In the genomic region with DNA sequence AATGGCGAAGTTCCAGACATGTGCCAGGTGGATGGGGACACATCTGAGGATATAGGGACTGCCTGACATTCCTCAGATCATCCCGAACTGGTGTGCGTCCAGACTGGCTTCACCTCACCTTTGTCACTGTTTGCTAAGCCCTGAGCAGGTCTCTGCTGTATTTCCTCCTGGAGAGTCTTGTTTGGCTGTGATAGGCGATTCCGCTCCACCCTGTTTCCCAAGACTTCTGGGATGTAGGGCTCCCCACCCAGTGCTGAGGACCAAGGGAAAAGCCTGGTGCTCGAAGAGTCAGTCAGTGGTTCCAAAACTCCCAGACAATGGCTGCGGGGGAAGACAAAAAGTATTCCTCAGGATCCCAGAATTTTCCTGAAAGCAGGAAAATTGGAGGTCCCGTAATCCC, we compare ENCODE assay signal across 21 cellular contexts. TPM values are rescaled to one million over a fixed set of nuclear protein-coding genes. Genes with fewer than 3 reads are reported as not detected.
DNase-seq lines count a peak whose midpoint lies in the region; ATAC-seq, FAIRE-seq and TF ChIP-seq lines count a peak whose summit lies in the region.
"Had no signal": no experiment of that assay in that cellular context is flagged by ENCODE, and none has a peak within 500 bp of the region (broad histone marks: within the 10 kb centered on the region; RNA-seq: fewer than 3 reads in every experiment).

No MANE protein-coding gene starts in this region.

- CTCF ChIA-PET in CD4-positive, alpha-beta T cell (lab: Charles Lee), result no interaction called here
- CTCF ChIA-PET in activated CD8-positive, alpha-beta T cell treated with anti-CD3 and anti-CD28 coated beads for 36 hours (lab: Charles Lee), result interaction anchor here (2.9 kb wide), 1 partner anchor 29 kb away, joined by 15 read pairs; no protein-coding TSS in a partner anchor

- no peak for DNase-seq in T-helper 2 cell treated with Interferon-gamma antibody and Interleukin-4, amounts not matched to agents 5 μg/mL and 100 μg/mL, for 36 hours (ENCODE audit: low spot score)
- no peak for DNase-seq in T-helper 2 cell
- no peak for DNase-seq in CD4-positive, alpha-beta T cell
- no peak for DNase-seq in activated CD8-positive, alpha-beta T cell treated with anti-CD3 and anti-CD28 coated beads for 36 hours
- DNase-seq in memory B cell (ENCODE audit: low spot score in 2 of 2), result no peak
- no peak for DNase-seq in mesenchymal stem cell
- no peak for DNase-seq in GM19238 (ENCODE audit: insufficient read length, low spot score)
- no peak for DNase-seq in GM12892 (ENCODE audit: insufficient read length)
- DNase-seq: 8988T, islet precursor cell, MV-4-11, NCI-H1694, SK-N-SH, upper lobe of right lung had no signal

- no peaks in the 10 kb centered on the region for H3K79me1 ChIP-seq in mesenchymal stem cell (replicated peaks; ENCODE audit: low read length, poor library complexity, severe bottlenecking)

- peaks cover 4% of the 10 kb centered on the region for H3K9me3 Mint-ChIP-seq in T-helper 2 cell treated with Interferon-gamma antibody and Interleukin-4, amounts not matched to agents 5 μg/mL and 100 μg/mL, for 36 hours
- H3K9me3 Mint-ChIP-seq in CD4-positive, alpha-beta T cell, result no peaks in the 10 kb centered on the region
- H3K9me3 Mint-ChIP-seq in activated CD8-positive, alpha-beta T cell treated with anti-CD3 and anti-CD28 coated beads for 36 hours, result no peaks in the 10 kb centered on the region
- peaks cover 1% of the 10 kb centered on the region for H3K9me3 Mint-ChIP-seq in memory B cell
- H3K9me3 Mint-ChIP-seq: activated naive CD8-positive, alpha-beta T cell treated with anti-CD3 and anti-CD28 coated beads, Interleukin-2, amount 10 ng/mL, durations not matched to agents 7 days and 5 days had no signal

- H3K27ac ChIP-seq in CD4-positive, alpha-beta T cell (ENCODE audit: low read depth, low read length), result no peak overlapping the region
- H3K27ac ChIP-seq in mesenchymal stem cell (ENCODE audit: low read length, poor library complexity, severe bottlenecking), result no peak overlapping the region
- H3K27ac ChIP-seq: esophagus muscularis mucosa, KMS-11, right atrium auricular region, RWPE1, upper lobe of right lung had no signal

- peaks cover 63% of the 10 kb centered on the region for H3K4me1 Mint-ChIP-seq in T-helper 2 cell treated with Interferon-gamma antibody and Interleukin-4, amounts not matched to agents 5 μg/mL and 100 μg/mL, for 36 hours (ENCODE audit: low read depth)
- H3K4me1 Mint-ChIP-seq in CD4-positive, alpha-beta T cell (ENCODE audit: low read depth), result peaks cover 51% of the 10 kb centered on the region
- peaks cover 57% of the 10 kb centered on the region for H3K4me1 Mint-ChIP-seq in activated CD8-positive, alpha-beta T cell treated with anti-CD3 and anti-CD28 coated beads for 36 hours (ENCODE audit: low read depth)
- H3K4me1 Mint-ChIP-seq in memory B cell, result peaks cover 46% of the 10 kb centered on the region

- peaks cover 12% of the 10 kb centered on the region for H3K4me1 ChIP-seq in mesenchymal stem cell (ENCODE audit: control insufficient read depth, insufficient read depth, low read depth, low read length)
- H3K4me1 ChIP-seq: esophagus muscularis mucosa, upper lobe of right lung had no signal

- no peak overlapping the region for H2AK5ac ChIP-seq in mesenchymal stem cell (ENCODE audit: low read length, severe bottlenecking)

- no peak overlapping the region for H4K8ac ChIP-seq in mesenchymal stem cell (ENCODE audit: low read length)

- no peaks in the 10 kb centered on the region for H3K27me3 Mint-ChIP-seq in T-helper 2 cell treated with Interferon-gamma antibody and Interleukin-4, amounts not matched to agents 5 μg/mL and 100 μg/mL, for 36 hours (ENCODE audit: low read depth)
- H3K27me3 Mint-ChIP-seq in CD4-positive, alpha-beta T cell, result no peaks in the 10 kb centered on the region
- no peaks in the 10 kb centered on the region for H3K27me3 Mint-ChIP-seq in activated CD8-positive, alpha-beta T cell treated with anti-CD3 and anti-CD28 coated beads for 36 hours
- no peaks in the 10 kb centered on the region for H3K27me3 Mint-ChIP-seq in memory B cell
- H3K27me3 Mint-ChIP-seq: activated naive CD8-positive, alpha-beta T cell treated with anti-CD3 and anti-CD28 coated beads, Interleukin-2, amount 10 ng/mL, durations not matched to agents 7 days and 5 days had no signal

- no peak overlapping the region for H4K91ac ChIP-seq in mesenchymal stem cell (ENCODE audit: low read length)

- ATAC-seq in CD4-positive, alpha-beta T cell (ENCODE audit: poor library complexity), result no peak
- no peak for ATAC-seq in activated CD8-positive, alpha-beta T cell treated with anti-CD3 and anti-CD28 coated beads for 36 hours
- ATAC-seq in memory B cell (ENCODE audit: low read depth), result no peak
- ATAC-seq: upper lobe of right lung had no signal

- H3K27me3 ChIP-seq in CD4-positive, alpha-beta T cell (ENCODE audit: control insufficient read depth, insufficient read depth, low read length), result no peaks in the 10 kb centered on the region
- no peaks in the 10 kb centered on the region for H3K27me3 ChIP-seq in mesenchymal stem cell (ENCODE audit: control insufficient read depth in 1 of 2, insufficient read depth in 1 of 2, low read length in 2 of 2)
- H3K27me3 ChIP-seq: esophagus muscularis mucosa, right atrium auricular region, upper lobe of right lung had no signal

- intact Hi-C loops in CD4-positive, alpha-beta T cell (cut with DNase I, micrococcal nuclease), result loop anchor here in 1 of 2 experiments (2.0 to 10.0 kb wide), 2 partner anchors 13 to 53 kb away; no protein-coding TSS in a partner anchor
- intact Hi-C loops in activated CD8-positive, alpha-beta T cell treated with anti-CD3 and anti-CD28 coated beads for 36 hours (cut with micrococcal nuclease), result no loop called here

- H3K4ac ChIP-seq in mesenchymal stem cell (ENCODE audit: low read depth in 1 of 2, low read length in 2 of 2), result peak overlapping the region in 1 of 2 experiments; percentile 24

- POLR2A ChIA-PET in CD4-positive, alpha-beta T cell (lab: Charles Lee), result no interaction called here
- POLR2A ChIA-PET in activated CD8-positive, alpha-beta T cell treated with anti-CD3 and anti-CD28 coated beads for 36 hours (lab: Charles Lee), result interaction anchor here (1.2 kb wide), 1 partner anchor 10 kb away, joined by 5 read pairs; the partner anchor contains the start of gene FURIN

- H3K4me3 ChIP-seq in mesenchymal stem cell (ENCODE audit: insufficient read depth in 1 of 2, low read depth in 1 of 2, low read length in 2 of 2), result no peak overlapping the region
- H3K4me3 ChIP-seq: esophagus muscularis mucosa, lung, right atrium auricular region, upper lobe of right lung had no signal

- H3K4me2 ChIP-seq in mesenchymal stem cell (ENCODE audit: low read length, poor library complexity, severe bottlenecking), result no peak overlapping the region
- H3K4me2 ChIP-seq: KMS-11, SK-N-SH had no signal

- 98% methylated on average over 8 of the region's 8 CpGs for WGBS in mesenchymal stem cell

- no peaks in the 10 kb centered on the region for H3K9me3 ChIP-seq in CD4-positive, alpha-beta T cell (ENCODE audit: control insufficient read depth, low read length)
- no peaks in the 10 kb centered on the region for H3K9me3 ChIP-seq in mesenchymal stem cell (ENCODE audit: control insufficient read depth, low read length)
- H3K9me3 ChIP-seq: esophagus muscularis mucosa, right atrium auricular region, SK-N-SH, upper lobe of right lung had no signal

- peaks cover 13% of the 10 kb centered on the region for H3K36me3 Mint-ChIP-seq in T-helper 2 cell treated with Interferon-gamma antibody and Interleukin-4, amounts not matched to agents 5 μg/mL and 100 μg/mL, for 36 hours (ENCODE audit: low read depth)
- no peaks in the 10 kb centered on the region for H3K36me3 Mint-ChIP-seq in CD4-positive, alpha-beta T cell (ENCODE audit: low read depth)
- no peaks in the 10 kb centered on the region for H3K36me3 Mint-ChIP-seq in activated CD8-positive, alpha-beta T cell treated with anti-CD3 and anti-CD28 coated beads for 36 hours (ENCODE audit: low read depth)
- H3K36me3 Mint-ChIP-seq in memory B cell, result no peaks in the 10 kb centered on the region

- H2BK5ac ChIP-seq in mesenchymal stem cell (ENCODE audit: low read depth, low read length, poor library complexity, severe bottlenecking), result no peak overlapping the region

- TF ChIP-seq CTCF in CD4-positive, alpha-beta T cell (IDR thresholded peaks at IDR 0.05), result no peak
- no peak for TF ChIP-seq CTCF in activated CD8-positive, alpha-beta T cell treated with anti-CD3 and anti-CD28 coated beads for 36 hours (IDR thresholded peaks at IDR 0.05)

- H3K27ac Mint-ChIP-seq in T-helper 2 cell treated with Interferon-gamma antibody and Interleukin-4, amounts not matched to agents 5 μg/mL and 100 μg/mL, for 36 hours, result peak overlapping the region; percentile 29
- H3K27ac Mint-ChIP-seq in CD4-positive, alpha-beta T cell, result peak overlapping the region; percentile 88
- H3K27ac Mint-ChIP-seq in activated CD8-positive, alpha-beta T cell treated with anti-CD3 and anti-CD28 coated beads for 36 hours, result peak overlapping the region; percentile 17
- peak overlapping the region; percentile 84 for H3K27ac Mint-ChIP-seq in memory B cell

- no peak overlapping the region for H3K4me3 Mint-ChIP-seq in T-helper 2 cell treated with Interferon-gamma antibody and Interleukin-4, amounts not matched to agents 5 μg/mL and 100 μg/mL, for 36 hours
- no peak overlapping the region for H3K4me3 Mint-ChIP-seq in CD4-positive, alpha-beta T cell
- H3K4me3 Mint-ChIP-seq in activated CD8-positive, alpha-beta T cell treated with anti-CD3 and anti-CD28 coated beads for 36 hours, result no peak overlapping the region
- H3K4me3 Mint-ChIP-seq in memory B cell, result no peak overlapping the region

- TF ChIP-seq POLR2A in GM12892 (IDR thresholded peaks at IDR 0.05; ENCODE audit: low read depth, low read length), result no peak

- H3K14ac ChIP-seq in mesenchymal stem cell (ENCODE audit: low read length in 2 of 2), result no peak overlapping the region

- no peak overlapping the region for H2BK15ac ChIP-seq in mesenchymal stem cell (ENCODE audit: low read depth, poor library complexity, severe bottlenecking)

- no peak overlapping the region for H2BK120ac ChIP-seq in mesenchymal stem cell (ENCODE audit: low read depth, low read length)

- no peak for FAIRE-seq in GM12892 (lab: Jason Lieb, UNC)
- FAIRE-seq: frontal cortex had no signal

- H3K18ac ChIP-seq in mesenchymal stem cell (ENCODE audit: low read depth in 1 of 2, low read length in 2 of 2), result no peak overlapping the region

- no peak overlapping the region for H3K23ac ChIP-seq in mesenchymal stem cell (ENCODE audit: low read length in 2 of 2)

- no peak overlapping the region for H2BK12ac ChIP-seq in mesenchymal stem cell (ENCODE audit: low read length in 2 of 2)

- H3K9ac ChIP-seq in mesenchymal stem cell (ENCODE audit: low read length), result no peak overlapping the region
- H3K9ac ChIP-seq: KMS-11, SK-N-SH had no signal

- H3K36me3 ChIP-seq in mesenchymal stem cell (ENCODE audit: control insufficient read depth in 1 of 2, insufficient read depth in 2 of 2, low read depth in 1 of 2, low read length in 2 of 2), result no peaks in the 10 kb centered on the region
- H3K36me3 ChIP-seq: esophagus muscularis mucosa, right atrium auricular region, upper lobe of right lung had no signal

- H2AFZ ChIP-seq in mesenchymal stem cell (ENCODE audit: low read depth, low read length), result no peak overlapping the region

RNA-seq across cellular contexts. Expression of gene FURIN, which starts 11.1 kb away (rescaled TPM):
- total RNA-seq in CD4-positive, alpha-beta T cell, result 100 to 1,000 TPM in 1 of 2 experiments, 10 to 100 TPM in 1; 97.4 to 104 TPM
- total RNA-seq in activated CD8-positive, alpha-beta T cell treated with anti-CD3 and anti-CD28 coated beads for 36 hours, result 100 to 1,000 TPM; 111 to 117 TPM
- 58.9 TPM for polyA plus RNA-seq in mesenchymal stem cell (2013, experiment 1 of 2)
- 58.5 TPM for polyA plus RNA-seq in mesenchymal stem cell (2013, experiment 2 of 2)
- 12.6 TPM for polyA plus RNA-seq in GM12892 (2012; ENCODE audit: missing spikeins)

RNA-seq across cellular contexts. Expression of gene FES, which starts 27.0 kb away (rescaled TPM):
- total RNA-seq in CD4-positive, alpha-beta T cell, result 1 to 10 TPM; 3.0 to 5.5 TPM
- total RNA-seq in activated CD8-positive, alpha-beta T cell treated with anti-CD3 and anti-CD28 coated beads for 36 hours, result 1 to 10 TPM; 4.1 to 4.6 TPM
- polyA plus RNA-seq in mesenchymal stem cell (2013, experiment 1 of 2), result 5.5 TPM
- 5.3 TPM for polyA plus RNA-seq in mesenchymal stem cell (2013, experiment 2 of 2)
- polyA plus RNA-seq in GM12892 (2012; ENCODE audit: missing spikeins), result 1.3 TPM

RNA-seq across cellular contexts. Expression of gene MAN2A2, which starts 45.8 kb away (rescaled TPM):
- 100 to 1,000 TPM; 125 to 128 TPM for total RNA-seq in CD4-positive, alpha-beta T cell
- 10 to 100 TPM; 85.0 to 87.7 TPM for total RNA-seq in activated CD8-positive, alpha-beta T cell treated with anti-CD3 and anti-CD28 coated beads for 36 hours
- 23.9 TPM for polyA plus RNA-seq in mesenchymal stem cell (2013, experiment 1 of 2)
- 23.2 TPM for polyA plus RNA-seq in mesenchymal stem cell (2013, experiment 2 of 2)
- polyA plus RNA-seq in GM12892 (2012; ENCODE audit: missing spikeins), result 35.7 TPM

Comparison
In these comparisons a context has a peak if more than half of its experiments do, and no peak if none do; other contexts are left out.
1. H3K27ac Mint-ChIP-seq: peak in every context shown above with its lines; median percentile 88 in CD4-positive, alpha-beta T cell; 84 in memory B cell; 29 in T-helper 2 cell treated with Interferon-gamma antibody and Interleukin-4, amounts not matched to agents 5 μg/mL and 100 μg/mL, for 36 hours; 17 in activated CD8-positive, alpha-beta T cell treated with anti-CD3 and anti-CD28 coated beads for 36 hours.